In genomic region chr18:5015213-5015612, GRCh38 we compare ENCODE assay signal across 11 cellular contexts.
"Had no signal": no experiment of that assay in that cellular context is flagged by ENCODE, and none has a peak within 500 bp of the region (broad histone marks: within the 10 kb centered on the region; RNA-seq: fewer than 3 reads in every experiment).

No MANE protein-coding gene starts in this region.

- H3K4me1 ChIP-seq: HAP-1 had no signal

- H3K4me1 Mint-ChIP-seq: IgD-negative memory B cell had no signal

- H3K9ac ChIP-seq: GM23248, KMS-11 had no signal

- H3K27ac Mint-ChIP-seq: HFFc6, IgD-negative memory B cell had no signal

- ATAC-seq: HCT116 had no signal

- H3K4me2 ChIP-seq: KMS-11 had no signal

- H3K27me3 Mint-ChIP-seq: IgD-negative memory B cell had no signal

- H3K4me3 Mint-ChIP-seq: HFFc6, IgD-negative memory B cell had no signal

- H3K36me3 ChIP-seq: HAP-1 had no signal

- H3K27ac ChIP-seq: GM23248, KMS-11 had no signal

- H3K9me3 ChIP-seq: HAP-1 had no signal

- DNase-seq: GM23248, GOT3, H7, HFFc6, Karpas-422, KBM-7 had no signal

- FAIRE-seq: HTR-8/SVneo had no signal

- H2AFZ ChIP-seq: GM23248 had no signal

- H3K4me3 ChIP-seq: GM23248, HAP-1 had no signal
